Comparison of ENCODE assay signal across 24 cellular contexts in genomic region chr2:47264686-47265085, GRCh38.
"Had no signal": no experiment of that assay in that cellular context is flagged by ENCODE, and none has a peak within 500 bp of the region (broad histone marks: within the 10 kb centered on the region; RNA-seq: fewer than 3 reads in every experiment).

No MANE protein-coding gene starts in this region.

- H3K4me1 ChIP-seq: pancreas, uterus had no signal

- H3K27me3 ChIP-seq: adrenal gland, esophagus squamous epithelium, gastrocnemius medialis, heart left ventricle, pancreas, right lobe of liver, stomach, transverse colon, uterus had no signal

- ATAC-seq: activated CD4-positive, alpha-beta T cell treated with anti-CD3 and anti-CD28 coated beads for 36 hours; gastrocnemius medialis; heart left ventricle; left colon; naive thymus-derived CD8-positive, alpha-beta T cell; pancreas; stimulated activated memory B cell treated with anti-CD40 and anti-IgM and Interleukin-4, amounts not matched to agents 10 μg/mL and 1 μg/mL and 100 μg/mL, for 72 hours had no signal

- H3K27ac ChIP-seq: adrenal gland, esophagus squamous epithelium, gastrocnemius medialis, heart left ventricle, pancreas, right lobe of liver, skin epidermis, stomach, transverse colon, uterus had no signal

- H3K4me3 ChIP-seq: adrenal gland, esophagus squamous epithelium, gastrocnemius medialis, heart left ventricle, lung, pancreas, right lobe of liver, skin epidermis, stomach, transverse colon, uterus had no signal

- DNase-seq: activated B cell treated with CpG ODN at 0.5 μM for 24 hours; activated CD4-positive, alpha-beta T cell treated with anti-CD3 and anti-CD28 coated beads for 36 hours; activated CD4-positive, alpha-beta T cell treated with anti-CD3 and anti-CD28 coated beads, Interleukin-2, amount 50 U/mL, for 4 hours; activated CD8-positive, alpha-beta memory T cell treated with anti-CD3 and anti-CD28 coated beads for 24 hours; activated CD8-positive, alpha-beta memory T cell treated with anti-CD3 and anti-CD28 coated beads, Interleukin-2, amount 50 U/mL, for 4 hours; activated naive CD4-positive, alpha-beta T cell; activated T-cell treated with anti-CD3 and anti-CD28 coated beads, Interleukin-2, amount 50 U/mL, for 24 hours; adrenal gland; central memory CD4-positive, alpha-beta T cell; esophagus squamous epithelium; gastrocnemius medialis; heart left ventricle; left colon; naive thymus-derived CD8-positive, alpha-beta T cell; pancreas; right lobe of liver; stimulated activated CD4-positive, alpha-beta T cell treated with anti-CD3 and anti-CD28 coated beads, Interleukin-2, amount 100 ng/mL, for 24 hours; stomach; T-helper 9 cell; transverse colon; uterus had no signal

- H3K9me3 ChIP-seq: adrenal gland, esophagus squamous epithelium, gastrocnemius medialis, heart left ventricle, pancreas, right lobe of liver, stomach, transverse colon, uterus had no signal

- H3K36me3 ChIP-seq: adrenal gland, esophagus squamous epithelium, gastrocnemius medialis, heart left ventricle, pancreas, right lobe of liver, stomach, transverse colon, uterus had no signal
